Comparison of ENCODE assay signal across 16 cellular contexts in genomic region chr2:232886176-232886575, GRCh38. TPM values are rescaled to one million over a fixed set of nuclear protein-coding genes. Genes with fewer than 3 reads are reported as not detected.
DNase-seq lines count a peak whose midpoint lies in the region; ATAC-seq and TF ChIP-seq lines count a peak whose summit lies in the region.
"Had no signal": no experiment of that assay in that cellular context is flagged by ENCODE, and none has a peak within 500 bp of the region (broad histone marks: within the 10 kb centered on the region; RNA-seq: fewer than 3 reads in every experiment).

No MANE protein-coding gene starts in this region.

- H3K14ac ChIP-seq in neuronal stem cell (ENCODE audit: low read length) = no peak overlapping the region

- in situ Hi-C loops in brain microvascular endothelial cell (cut with HindIII; ENCODE audit: low pct_ligation_motif_present, low sequenced_read_pairs) = no loop called here
- in situ Hi-C loops in HAP-1 (cut with MboI; ENCODE audit: low sequenced_read_pairs) = no loop called here

- H3K18ac ChIP-seq in neuronal stem cell (ENCODE audit: low read length) = no peak overlapping the region

- H3K9me3 Mint-ChIP-seq in natural killer cell treated with Interleukin-12 subunit alpha and Interleukin-12 subunit beta and Interleukin-15 and Interleukin-18, amount 100 ng/mL, for 72 hours = no peaks in the 10 kb centered on the region
- no peaks in the 10 kb centered on the region for H3K9me3 Mint-ChIP-seq in natural killer cell
- H3K9me3 Mint-ChIP-seq: CD4-positive, alpha-beta T cell had no signal

- no peak overlapping the region for H4K91ac ChIP-seq in neuronal stem cell (ENCODE audit: low read depth, low read length, poor library complexity)

- H2BK120ac ChIP-seq in neuronal stem cell (ENCODE audit: low read depth, low read length) = no peak overlapping the region

- H4K8ac ChIP-seq in neuronal stem cell (ENCODE audit: low read depth, low read length) = peak overlapping the region; percentile 83

- peak in 1 of 2 donors; percentile 15 for ATAC-seq in natural killer cell treated with Interleukin-12 subunit alpha and Interleukin-12 subunit beta and Interleukin-15 and Interleukin-18, amount 100 ng/mL, for 72 hours
- ATAC-seq in natural killer cell (no peak), esophagus mucosa (peak; percentile 9), GM18858 (IDR thresholded peaks at IDR 0.05; ENCODE audit: unreplicated experiment) (no peak)

- no peak for TF ChIP-seq CTCF in natural killer cell (IDR thresholded peaks at IDR 0.05)
- no peak for TF ChIP-seq CTCF in brain microvascular endothelial cell (IDR thresholded peaks at IDR 0.05; ENCODE audit: low read depth, low read length, missing control alignments)

- no peak overlapping the region for H3K27ac ChIP-seq in neuronal stem cell (replicated peaks; ENCODE audit: low read length)
- H3K27ac ChIP-seq in brain microvascular endothelial cell = no peak overlapping the region
- H3K27ac ChIP-seq: GM23248 had no signal

- no peak overlapping the region for H3K4me3 Mint-ChIP-seq in natural killer cell treated with Interleukin-12 subunit alpha and Interleukin-12 subunit beta and Interleukin-15 and Interleukin-18, amount 100 ng/mL, for 72 hours
- H3K4me3 Mint-ChIP-seq in natural killer cell = no peak overlapping the region
- H3K4me3 Mint-ChIP-seq: CD4-positive, alpha-beta T cell had no signal

- H3K4me1 Mint-ChIP-seq in natural killer cell treated with Interleukin-12 subunit alpha and Interleukin-12 subunit beta and Interleukin-15 and Interleukin-18, amount 100 ng/mL, for 72 hours (ENCODE audit: low read depth in 2 of 2) = peaks cover 0 to 5% of the 10 kb centered on the region in 2 donors
- H3K4me1 Mint-ChIP-seq in natural killer cell = peaks cover 0 to 4% of the 10 kb centered on the region in 2 donors

- H3K36me3 Mint-ChIP-seq in natural killer cell treated with Interleukin-12 subunit alpha and Interleukin-12 subunit beta and Interleukin-15 and Interleukin-18, amount 100 ng/mL, for 72 hours = no peaks in the 10 kb centered on the region
- no peaks in the 10 kb centered on the region for H3K36me3 Mint-ChIP-seq in natural killer cell

- no peaks in the 10 kb centered on the region for H3K27me3 ChIP-seq in neuronal stem cell (ENCODE audit: control insufficient read depth in 3 of 3, insufficient read depth in 3 of 3, low read depth in 1 of 3, low read length in 3 of 3)
- H3K27me3 ChIP-seq in brain microvascular endothelial cell (replicated peaks) = no peaks in the 10 kb centered on the region
- no peaks in the 10 kb centered on the region for H3K27me3 ChIP-seq in HAP-1 (ENCODE audit: low read depth)

- intact Hi-C loops in natural killer cell (cut with micrococcal nuclease) = no loop called here

- no peak overlapping the region for H3K27ac Mint-ChIP-seq in natural killer cell treated with Interleukin-12 subunit alpha and Interleukin-12 subunit beta and Interleukin-15 and Interleukin-18, amount 100 ng/mL, for 72 hours
- H3K27ac Mint-ChIP-seq in natural killer cell = no peak overlapping the region
- H3K27ac Mint-ChIP-seq: CD4-positive, alpha-beta T cell had no signal

- peaks cover 5 to 9% of the 10 kb centered on the region in 2 donors for H3K4me1 ChIP-seq in neuronal stem cell (ENCODE audit: control insufficient read depth in 2 of 2, insufficient read depth in 1 of 2, low read depth in 1 of 2, low read length in 2 of 2)
- H3K4me1 ChIP-seq in HAP-1 = peaks cover 3% of the 10 kb centered on the region

- no peak overlapping the region for H2BK5ac ChIP-seq in neuronal stem cell (ENCODE audit: low read length)

- H3K9ac ChIP-seq in neuronal stem cell (ENCODE audit: low read depth, low read length, poor library complexity) = peak overlapping the region; percentile 79
- H3K9ac ChIP-seq: GM23248 had no signal

- no CpG with 5 or more reads among the region's 11 CpGs for WGBS in neuronal stem cell (ENCODE audit: extremely low coverage in 2 of 2, insufficient read length in 2 of 2, insufficient replicate concordance in 1 of 2), 2 donors

- no peak overlapping the region for H3K4ac ChIP-seq in neuronal stem cell (ENCODE audit: low read length)

- DNase-seq in natural killer cell treated with Interleukin-12 subunit alpha and Interleukin-12 subunit beta and Interleukin-15 and Interleukin-18, amount 100 ng/mL, for 72 hours (ENCODE audit: low spot score) = peak; percentile 20
- DNase-seq in natural killer cell (no peak), neuronal stem cell (ENCODE audit: low spot score) (no peak), brain microvascular endothelial cell (no peak), HAP-1 (ENCODE audit: low spot score in 2 of 2) (no peak)
- DNase-seq: CD4-positive, alpha-beta T cell; DMS79; GM23248; Kasumi-1; NCI-H1930; NCI-H2171; NCI-H446 treated with DMSO at 0.1 percent for 48 hours; NCI-H748 treated with DMSO at 0.1 percent for 48 hours; PC-3 had no signal

- H3K9me3 ChIP-seq in neuronal stem cell (replicated peaks in 1 of 2; ENCODE audit: control insufficient read depth in 2 of 2, insufficient read depth in 1 of 2, low read depth in 1 of 2, low read length in 2 of 2) (peaks cover 0 to 3% of the 10 kb centered on the region in 2 donors), HAP-1 (no peaks in the 10 kb centered on the region)

- H3K4me3 ChIP-seq in neuronal stem cell (ENCODE audit: low read length in 2 of 2) (peak overlapping the region in 1 of 2 donors; percentile 71), brain microvascular endothelial cell (ENCODE audit: low read depth, low read length) (no peak overlapping the region), HAP-1 (no peak overlapping the region)
- H3K4me3 ChIP-seq: GM23248 had no signal

- H2BK12ac ChIP-seq in neuronal stem cell (ENCODE audit: low read length) = peak overlapping the region; percentile 50

- H2AFZ ChIP-seq in neuronal stem cell (ENCODE audit: low read length) = no peak overlapping the region
- H2AFZ ChIP-seq: GM23248 had no signal

- peaks cover 0 to 9% of the 10 kb centered on the region in 2 donors for H3K27me3 Mint-ChIP-seq in natural killer cell treated with Interleukin-12 subunit alpha and Interleukin-12 subunit beta and Interleukin-15 and Interleukin-18, amount 100 ng/mL, for 72 hours
- H3K27me3 Mint-ChIP-seq in natural killer cell (ENCODE audit: low read depth in 2 of 2) = peaks cover 0 to 3% of the 10 kb centered on the region in 2 donors

- no peak overlapping the region for H2AK5ac ChIP-seq in neuronal stem cell (ENCODE audit: low read depth, low read length)

- H3K36me3 ChIP-seq in neuronal stem cell (replicated peaks in 1 of 2; ENCODE audit: control insufficient read depth in 2 of 2, insufficient read depth in 2 of 2, low read length in 2 of 2) (no peaks in the 10 kb centered on the region), brain microvascular endothelial cell (replicated peaks) (no peaks in the 10 kb centered on the region), HAP-1 (replicated peaks) (no peaks in the 10 kb centered on the region)

- no peak overlapping the region for H2BK15ac ChIP-seq in neuronal stem cell (ENCODE audit: low read length)

- no peak overlapping the region for H3K23ac ChIP-seq in neuronal stem cell (ENCODE audit: low read depth, low read length, poor library complexity)

- no peak overlapping the region for H3K4me2 ChIP-seq in neuronal stem cell (ENCODE audit: insufficient read depth, low read length, poor library complexity, severe bottlenecking)

- no peaks in the 10 kb centered on the region for H3K79me1 ChIP-seq in neuronal stem cell (ENCODE audit: low read depth, low read length)

RNA-seq across cellular contexts. Expression of gene SNORC, which starts 16.1 kb away (rescaled TPM):
- total RNA-seq in natural killer cell treated with Interleukin-12 subunit alpha and Interleukin-12 subunit beta and Interleukin-15 and Interleukin-18, amount 100 ng/mL, for 72 hours = 1 to 10 TPM; 1.5 TPM
- total RNA-seq in natural killer cell = 1 to 10 TPM in 1 of 3 donors, under 1 TPM in 2; 0.47 to 1.0 (median 0.98) TPM
- total RNA-seq in esophagus mucosa = 1.8 TPM
- 2.1 TPM for polyA plus RNA-seq in neuronal stem cell (2013, experiment 1 of 2)
- 2.9 TPM for polyA plus RNA-seq in neuronal stem cell (2013, experiment 2 of 2)
- total RNA-seq: GM23248 had no signal
